ENCODE assay signal across 10 cellular contexts in genomic region chr11:102559839-102560238, GRCh38. TPM values are rescaled to one million over a fixed set of nuclear protein-coding genes. Genes with fewer than 3 reads are reported as not detected.
DNase-seq lines count a peak whose midpoint lies in the region; ATAC-seq and TF ChIP-seq lines count a peak whose summit lies in the region.
"Had no signal": no experiment of that assay in that cellular context is flagged by ENCODE, and none has a peak within 500 bp of the region (broad histone marks: within the 10 kb centered on the region; RNA-seq: fewer than 3 reads in every experiment).

No MANE protein-coding gene starts in this region.

- DNase-seq in RPMI8226 (peak; percentile 9), NCI-H1105 treated with DMSO at 0.1 percent for 48 hours (lab: John Stamatoyannopoulos, UW) (no peak), NCI-H2029 (lab: John Stamatoyannopoulos, UW) (no peak), dorsolateral prefrontal cortex (no peak)
- DNase-seq: NCI-H1930 had no signal

- H3K27me3 ChIP-seq in skeletal muscle satellite cell (ENCODE audit: control insufficient read depth, insufficient read depth, low read length) (no peaks in the 10 kb centered on the region), dorsolateral prefrontal cortex (peaks cover 0 to 3% (median 0%) of the 10 kb centered on the region in 45 donors)

- no peak for TF ChIP-seq CTCF in dorsolateral prefrontal cortex (IDR thresholded peaks at IDR 0.05 in 54 of 56, conservative IDR thresholded peaks at IDR 0.05 in 2 of 56; ENCODE audit: low read depth in 1 of 56, partially characterized antibody in 56 of 56)

- H3K4me3 ChIP-seq in skeletal muscle satellite cell (ENCODE audit: low read length) (peak overlapping the region; percentile 68), dorsolateral prefrontal cortex (no peak overlapping the region)

- H3K9ac ChIP-seq in skeletal muscle satellite cell (ENCODE audit: low read depth, low read length) = peak overlapping the region; percentile 28

- intact Hi-C loops in dorsolateral prefrontal cortex (cut with DNase I) = no loop called here

- H3K27ac ChIP-seq in dorsolateral prefrontal cortex = no peak overlapping the region
- H3K27ac ChIP-seq: epithelial cell of prostate had no signal

- peak overlapping the region; percentile 91 for H3K4me2 ChIP-seq in skeletal muscle satellite cell (ENCODE audit: low read length)

- no peaks in the 10 kb centered on the region for H3K9me3 ChIP-seq in skeletal muscle satellite cell (replicated peaks; ENCODE audit: low read length)

- peak; percentile 37 for ATAC-seq in GM19035 (IDR thresholded peaks at IDR 0.05; ENCODE audit: unreplicated experiment)
- ATAC-seq in HG02763 (IDR thresholded peaks at IDR 0.05; ENCODE audit: unreplicated experiment) = peak; percentile 44
- no peak for ATAC-seq in HG02610 (IDR thresholded peaks at IDR 0.05; ENCODE audit: unreplicated experiment)

- H3K36me3 ChIP-seq in skeletal muscle satellite cell (ENCODE audit: insufficient read depth, low read length) = no peaks in the 10 kb centered on the region

- peaks cover 40% of the 10 kb centered on the region for H3K4me1 ChIP-seq in skeletal muscle satellite cell (ENCODE audit: control insufficient read depth, insufficient read depth, low read length)

RNA-seq across cellular contexts. Expression of gene MMP7, which starts 29.3 kb away (rescaled TPM):
- not detected in 2 replicates for total RNA-seq in skeletal muscle satellite cell (2012; rRNA removed)
- total RNA-seq in dorsolateral prefrontal cortex = under 1 TPM in 1 of 120 experiments, not detected in 119; 0.81 TPM
